8 cellular contexts compared by ENCODE assay signal in genomic region chr17:21457051-21458026, GRCh38.
A peak's percentile ranks its signal among the peaks of the same experiment; 100 is the strongest.
DNase-seq lines count a peak whose midpoint lies in the region; ATAC-seq and TF ChIP-seq lines count a peak whose summit lies in the region.

No MANE protein-coding gene starts in this region.

- H4K20me1 ChIP-seq in KMS-11 (ENCODE audit: insufficient read depth) = no peaks in the 10 kb centered on the region

- no peaks in the 10 kb centered on the region for H3K9me3 ChIP-seq in suprapubic skin

- H3K79me2 ChIP-seq in KMS-11 (ENCODE audit: insufficient read depth, low read depth) = no peaks in the 10 kb centered on the region

- H3K27ac ChIP-seq in KMS-11 = no peak overlapping the region
- peak overlapping the region; percentile 36 for H3K27ac ChIP-seq in suprapubic skin

- TF ChIP-seq CTCF in KMS-11 (conservative IDR thresholded peaks at IDR 0.05; ENCODE audit: low read depth, low read length) (peak; percentile 74), foreskin fibroblast (IDR thresholded peaks at IDR 0.05; ENCODE audit: low read depth, low read length) (peak; percentile 92), suprapubic skin (IDR thresholded peaks at IDR 0.05) (peak; percentile 69 to 99)

- H3K36me3 ChIP-seq in KMS-11 (ENCODE audit: insufficient read depth) = no peaks in the 10 kb centered on the region
- H3K36me3 ChIP-seq in suprapubic skin = no peaks in the 10 kb centered on the region

- no peak for TF ChIP-seq POLR2A in suprapubic skin (IDR thresholded peaks at IDR 0.05)

- peak; percentile 83 for ATAC-seq in GM21717 (IDR thresholded peaks at IDR 0.05; ENCODE audit: unreplicated experiment)

- H3K9ac ChIP-seq in KMS-11 = no peak overlapping the region

- no peaks in the 10 kb centered on the region for H3K36me3 Mint-ChIP-seq in activated T-helper 2 cell treated with anti-CD3 and anti-CD28 coated beads, Interferon-gamma antibody, Interleukin-2, Interleukin-4, amounts not matched to agents 10 μg/mL and 5 μg/mL and 100 μg/mL, durations not matched to agents 14 hours and 24 hours and 36 hours (ENCODE audit: low read depth)

- no peak overlapping the region for H3K4me3 Mint-ChIP-seq in activated T-helper 2 cell treated with anti-CD3 and anti-CD28 coated beads, Interferon-gamma antibody, Interleukin-2, Interleukin-4, amounts not matched to agents 10 μg/mL and 5 μg/mL and 100 μg/mL, durations not matched to agents 14 hours and 24 hours and 36 hours (ENCODE audit: low read depth)

- peak; percentile 85 for DNase-seq in DMS53 (lab: John Stamatoyannopoulos, UW)
- DNase-seq in RPMI8226 = peak; percentile 76
- DNase-seq in activated T-helper 2 cell treated with anti-CD3 and anti-CD28 coated beads, Interferon-gamma antibody, Interleukin-2, Interleukin-4, amounts not matched to agents 10 μg/mL and 5 μg/mL and 100 μg/mL, durations not matched to agents 14 hours and 24 hours and 36 hours (ENCODE audit: low spot score) = peak; percentile 86
- DNase-seq in foreskin fibroblast = peak; percentile 92 to 96
- peak in 53 of 56 donors; percentile 11 to 90 (median 65) for DNase-seq in nucleus accumbens (lab: John Stamatoyannopoulos, UW)
- DNase-seq in suprapubic skin (ENCODE audit: low spot score in 2 of 2) = peak; percentile 90 to 92

- 12% methylated on average over 22 of the region's 36 CpGs for WGBS in suprapubic skin

- intact Hi-C loops in activated T-helper 2 cell treated with anti-CD3 and anti-CD28 coated beads, Interferon-gamma antibody, Interleukin-2, Interleukin-4, amounts not matched to agents 10 μg/mL and 5 μg/mL and 100 μg/mL, durations not matched to agents 14 hours and 24 hours and 36 hours (cut with micrococcal nuclease) = loop anchor here (1.0 to 10.0 kb wide), 3 partner anchors 54 to 170 kb away; no protein-coding TSS in a partner anchor

- H3K9me3 Mint-ChIP-seq in activated T-helper 2 cell treated with anti-CD3 and anti-CD28 coated beads, Interferon-gamma antibody, Interleukin-2, Interleukin-4, amounts not matched to agents 10 μg/mL and 5 μg/mL and 100 μg/mL, durations not matched to agents 14 hours and 24 hours and 36 hours = no peaks in the 10 kb centered on the region

- peaks cover 26% of the 10 kb centered on the region for H3K27me3 Mint-ChIP-seq in activated T-helper 2 cell treated with anti-CD3 and anti-CD28 coated beads, Interferon-gamma antibody, Interleukin-2, Interleukin-4, amounts not matched to agents 10 μg/mL and 5 μg/mL and 100 μg/mL, durations not matched to agents 14 hours and 24 hours and 36 hours (ENCODE audit: low read depth)

- H3K27ac Mint-ChIP-seq in activated T-helper 2 cell treated with anti-CD3 and anti-CD28 coated beads, Interferon-gamma antibody, Interleukin-2, Interleukin-4, amounts not matched to agents 10 μg/mL and 5 μg/mL and 100 μg/mL, durations not matched to agents 14 hours and 24 hours and 36 hours = no peak overlapping the region

- H3K4me1 ChIP-seq in KMS-11 (ENCODE audit: low read depth, poor library complexity, severe bottlenecking) (no peaks in the 10 kb centered on the region), suprapubic skin (peaks cover 19% of the 10 kb centered on the region)

- no peak for TF ChIP-seq EP300 in suprapubic skin (IDR thresholded peaks at IDR 0.05)

- H3K4me3 ChIP-seq in KMS-11 (IDR thresholded peaks at IDR 0.05; ENCODE audit: insufficient read depth, low read depth, low read length) (no peak overlapping the region), foreskin fibroblast (ENCODE audit: low read depth in 1 of 2, low read length in 2 of 2) (no peak overlapping the region), suprapubic skin (no peak overlapping the region)

- H3K4me1 Mint-ChIP-seq in activated T-helper 2 cell treated with anti-CD3 and anti-CD28 coated beads, Interferon-gamma antibody, Interleukin-2, Interleukin-4, amounts not matched to agents 10 μg/mL and 5 μg/mL and 100 μg/mL, durations not matched to agents 14 hours and 24 hours and 36 hours (ENCODE audit: low read depth) = peaks cover 7% of the 10 kb centered on the region

- H3K27me3 ChIP-seq in KMS-11 (ENCODE audit: insufficient read depth, low read depth) = no peaks in the 10 kb centered on the region
- no peaks in the 10 kb centered on the region for H3K27me3 ChIP-seq in suprapubic skin

- no peak overlapping the region for H2AFZ ChIP-seq in KMS-11 (ENCODE audit: low read depth)

- no peak overlapping the region for H3K4me2 ChIP-seq in KMS-11
